In genomic region chr4:171876636-171877035, GRCh38 we compare ENCODE assay signal across 17 cellular contexts.
DNase-seq lines count a peak whose midpoint lies in the region; TF ChIP-seq lines count a peak whose summit lies in the region.
"Had no signal": no experiment of that assay in that cellular context is flagged by ENCODE, and none has a peak within 500 bp of the region (broad histone marks: within the 10 kb centered on the region; RNA-seq: fewer than 3 reads in every experiment).

No MANE protein-coding gene starts in this region.

- H2AFZ ChIP-seq in H9 (ENCODE audit: low read length): no peak overlapping the region
- H2AFZ ChIP-seq: GM23338 had no signal

- no peaks in the 10 kb centered on the region for H3K79me2 ChIP-seq in H9 (ENCODE audit: insufficient read depth, low read length)

- no peaks in the 10 kb centered on the region for H3K4me1 ChIP-seq in H9 (ENCODE audit: insufficient read depth, low read length)
- H3K4me1 ChIP-seq: BE2C had no signal

- H3K4me1 Mint-ChIP-seq in H9: peaks cover 4 to 5% of the 10 kb centered on the region in 2 experiments; a peak in 2 of 4 replicates
- H3K4me1 Mint-ChIP-seq: CD4-positive, CD25-positive, alpha-beta regulatory T cell; CD8-positive, alpha-beta memory T cell; IgD-negative memory B cell had no signal

- no peak overlapping the region for H3K14ac ChIP-seq in H9 (ENCODE audit: insufficient read depth, low read length)

- no peak overlapping the region for H3K4me3 Mint-ChIP-seq in H9
- H3K4me3 Mint-ChIP-seq: CD4-positive, CD25-positive, alpha-beta regulatory T cell; CD8-positive, alpha-beta memory T cell; GM23338; HFFc6; IgD-negative memory B cell had no signal

- H3K56ac ChIP-seq in H9 (ENCODE audit: insufficient read length, low read depth, low read length): no peak overlapping the region

- no peak overlapping the region for H2AK5ac ChIP-seq in H9 (ENCODE audit: insufficient read length, low read length)

- H3K4me2 ChIP-seq in H9 (ENCODE audit: insufficient read depth, insufficient read length, low read length): no peak overlapping the region
- H3K4me2 ChIP-seq: GM23338 had no signal

- no peak overlapping the region for H3K27ac Mint-ChIP-seq in H9
- H3K27ac Mint-ChIP-seq: CD4-positive, CD25-positive, alpha-beta regulatory T cell; CD8-positive, alpha-beta memory T cell; GM23338; HFFc6; IgD-negative memory B cell had no signal

- no peak overlapping the region for H2BK15ac ChIP-seq in H9 (ENCODE audit: low read depth, low read length)

- H2BK5ac ChIP-seq in H9 (ENCODE audit: insufficient read length, low read length): no peak overlapping the region

- H2BK20ac ChIP-seq in H9 (ENCODE audit: low read depth, low read length, poor library complexity, severe bottlenecking): no peak overlapping the region

- peak; percentile 7 for DNase-seq in EH (ENCODE audit: low read depth)
- peak; percentile 35 for DNase-seq in SK-N-MC (ENCODE audit: low read depth, low spot score)
- DNase-seq in fibroblast of gingiva (ENCODE audit: low read depth): peak; percentile 1
- DNase-seq in H9: no peak
- no peak for DNase-seq in SIG-M5 (lab: John Stamatoyannopoulos, UW)
- DNase-seq in medulla oblongata (ENCODE audit: extremely low spot score): no peak
- DNase-seq: BE2C; C1 segment of cervical spinal cord; CD4-positive, CD25-positive, alpha-beta regulatory T cell; CD8-positive, alpha-beta memory T cell; COR-L47; DMS 273 treated with DMSO at 0.1 percent for 48 hours; DMS53; DND-41; HFFc6 had no signal

- H3K9me3 Mint-ChIP-seq in H9: no peaks in the 10 kb centered on the region
- H3K9me3 Mint-ChIP-seq: GM23338, HFFc6, IgD-negative memory B cell had no signal

- H3K36me3 ChIP-seq in SK-N-MC (ENCODE audit: insufficient read depth, low read length): no peaks in the 10 kb centered on the region
- H3K36me3 ChIP-seq: BE2C had no signal

- H2BK12ac ChIP-seq in H9 (ENCODE audit: insufficient read length, low read depth, low read length): no peak overlapping the region

- H3K27me3 ChIP-seq in H9 (ENCODE audit: insufficient read depth, low read length): no peaks in the 10 kb centered on the region
- H3K27me3 ChIP-seq: BE2C had no signal

- no peak overlapping the region for H4K91ac ChIP-seq in H9 (ENCODE audit: insufficient read length, low read depth, low read length)

- no peaks in the 10 kb centered on the region for H3K27me3 Mint-ChIP-seq in H9 (ENCODE audit: low read depth)
- H3K27me3 Mint-ChIP-seq: CD4-positive, CD25-positive, alpha-beta regulatory T cell; CD8-positive, alpha-beta memory T cell; IgD-negative memory B cell had no signal

- no peaks in the 10 kb centered on the region for H3K79me1 ChIP-seq in H9 (ENCODE audit: insufficient read depth, low read depth, low read length, poor library complexity, severe bottlenecking)

- H4K8ac ChIP-seq in H9 (replicated peaks; ENCODE audit: insufficient read length, low read depth, low read length): no peak overlapping the region

- no peak overlapping the region for H2BK120ac ChIP-seq in H9 (ENCODE audit: low read depth, low read length, poor library complexity, severe bottlenecking)

- H3K9me3 ChIP-seq in SK-N-MC (ENCODE audit: low read depth, low read length) (no peaks in the 10 kb centered on the region), H9 (ENCODE audit: control insufficient read depth, low read depth, low read length) (no peaks in the 10 kb centered on the region)
- H3K9me3 ChIP-seq: BE2C had no signal

- H3K23ac ChIP-seq in H9 (ENCODE audit: insufficient read length, low read depth, low read length): no peak overlapping the region

- no peaks in the 10 kb centered on the region for H3K23me2 ChIP-seq in H9 (ENCODE audit: insufficient read length, low read depth, low read length, poor library complexity, severe bottlenecking)

- H3T11ph ChIP-seq in H9 (ENCODE audit: low read length): no peak overlapping the region

- no peak overlapping the region; the same call in 1 of the 2 replicates for H3K4me3 ChIP-seq in SK-N-MC
- H3K4me3 ChIP-seq: GM23338 had no signal

- TF ChIP-seq CTCF in H9 (conservative IDR thresholded peaks at IDR 0.05): no peak

- H3K36me3 Mint-ChIP-seq in H9 (ENCODE audit: insufficient read depth in 1 of 3, low read depth in 3 of 3): no peaks in the 10 kb centered on the region
- H3K36me3 Mint-ChIP-seq: CD4-positive, CD25-positive, alpha-beta regulatory T cell; CD8-positive, alpha-beta memory T cell; IgD-negative memory B cell had no signal

- H3K18ac ChIP-seq in H9 (ENCODE audit: insufficient read length, low read depth, low read length): no peak overlapping the region

- no peaks in the 10 kb centered on the region for H4K20me1 ChIP-seq in H9 (ENCODE audit: control insufficient read depth, insufficient read depth, insufficient read length)

- H3K9ac ChIP-seq in SK-N-MC (ENCODE audit: insufficient read length) (no peak overlapping the region), H9 (ENCODE audit: extremely low read depth, insufficient read length, low read length) (no peak overlapping the region)

- H4K5ac ChIP-seq in H9 (ENCODE audit: insufficient read length, low read depth, low read length): no peak overlapping the region

- WGBS in H9 (ENCODE audit: extremely low coverage, insufficient read length, low lambda C conversion rate): no CpG with 5 or more reads among the region's 4 CpGs

- H3K4ac ChIP-seq in H9 (ENCODE audit: low read depth, low read length): no peak overlapping the region

- H3K27ac ChIP-seq in SK-N-MC (peak overlapping the region; percentile 27), H9 (ENCODE audit: insufficient read length, low read depth, low read length) (no peak overlapping the region)

Comparison
In these comparisons a context has a peak if more than half of its experiments do, and no peak if none do; other contexts are left out.
1. DNase-seq: peak in EH (single experiment), SK-N-MC (single experiment) and fibroblast of gingiva (single experiment); none in H9 (single experiment), SIG-M5 (single experiment) and medulla oblongata (single experiment).